In the genomic region with DNA sequence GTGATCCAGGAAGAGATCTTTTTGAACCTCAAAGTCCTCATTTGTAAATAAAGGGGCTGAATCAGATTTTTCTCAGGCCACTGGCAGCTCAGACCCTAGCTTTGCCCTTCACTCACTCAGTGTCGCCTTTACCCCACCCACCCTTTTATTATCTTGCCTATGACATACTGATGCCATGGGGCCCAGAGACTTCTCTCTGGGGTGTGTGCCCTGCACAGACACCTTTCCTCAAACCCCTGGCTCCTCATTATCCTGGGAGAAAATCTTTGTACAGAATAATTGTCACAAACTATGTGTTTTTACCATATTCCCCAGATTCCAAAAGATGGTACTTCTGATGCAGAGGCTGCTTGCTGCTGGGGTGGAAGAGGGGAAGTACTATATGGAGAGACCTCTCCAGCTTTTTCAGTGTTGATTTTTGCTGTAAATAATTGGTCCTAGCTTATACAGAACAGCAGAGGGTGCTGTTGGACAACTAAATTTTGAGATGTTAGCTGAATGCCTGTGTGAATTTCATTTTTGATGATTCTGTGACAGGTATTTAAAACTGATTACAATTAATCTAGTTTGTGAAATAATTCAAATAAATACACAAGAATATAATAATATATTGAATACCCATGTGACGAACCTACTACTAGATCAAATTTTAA, we compare ENCODE assay signal across 8 cellular contexts. TPM values are rescaled to one million over a fixed set of nuclear protein-coding genes. Genes with fewer than 3 reads are reported as not detected.
DNase-seq lines count a peak whose midpoint lies in the region; ATAC-seq and TF ChIP-seq lines count a peak whose summit lies in the region.

No MANE protein-coding gene starts in this region.

- ATAC-seq in GM21528 (IDR thresholded peaks at IDR 0.05; ENCODE audit: low FRiP score, unreplicated experiment): peak; percentile 60
- ATAC-seq in activated T-helper 17 cell treated with anti-CD3 and anti-CD28 coated beads, Interleukin-2, amount 50 U/mL, for 72 hours (replicated peaks): peak; percentile 35
- no peak for ATAC-seq in GM19397 (IDR thresholded peaks at IDR 0.05; ENCODE audit: unreplicated experiment)
- no peak for ATAC-seq in HG03439 (IDR thresholded peaks at IDR 0.05; ENCODE audit: unreplicated experiment)

- TF ChIP-seq CTCF in testis (IDR thresholded peaks at IDR 0.05): peak; percentile 33 to 57 (median 34)

- peaks cover 13% of the 10 kb centered on the region for H3K4me1 ChIP-seq in testis

- H3K4me3 Mint-ChIP-seq in activated T-helper 17 cell treated with anti-CD3 and anti-CD28 coated beads, Interleukin-2, amount 50 U/mL, for 72 hours: no peak overlapping the region

- H3K4me3 ChIP-seq in testis: no peak overlapping the region

- no peak overlapping the region for H3K27ac Mint-ChIP-seq in activated T-helper 17 cell treated with anti-CD3 and anti-CD28 coated beads, Interleukin-2, amount 50 U/mL, for 72 hours

- no peak for TF ChIP-seq POLR2A in testis (IDR thresholded peaks at IDR 0.05)

- no peaks in the 10 kb centered on the region for H3K36me3 ChIP-seq in testis (ENCODE audit: low read depth, missing control alignments)

- intact Hi-C loops in testis (cut with DNase I; ENCODE audit: low total_unique reads): no loop called here

- H3K4me1 Mint-ChIP-seq in activated T-helper 17 cell treated with anti-CD3 and anti-CD28 coated beads, Interleukin-2, amount 50 U/mL, for 72 hours: no peaks in the 10 kb centered on the region

- H3K27me3 ChIP-seq in testis: no peaks in the 10 kb centered on the region

- DNase-seq in DMS53 (lab: John Stamatoyannopoulos, UW) (peak; percentile 78), NCI-H2107 (lab: John Stamatoyannopoulos, UW) (peak; percentile 20), iPS-NIHi11 (ENCODE audit: low spot score) (peak; percentile 58), testis (no peak)

- H3K27ac ChIP-seq in testis: no peak overlapping the region

- H3K36me3 Mint-ChIP-seq in activated T-helper 17 cell treated with anti-CD3 and anti-CD28 coated beads, Interleukin-2, amount 50 U/mL, for 72 hours (ENCODE audit: low read depth): no peaks in the 10 kb centered on the region

- no peaks in the 10 kb centered on the region for H3K9me3 ChIP-seq in testis

- 41 to 49% methylated on average over 2 of the region's 2 CpGs for WGBS in testis, 2 donors

- H3K27me3 Mint-ChIP-seq in activated T-helper 17 cell treated with anti-CD3 and anti-CD28 coated beads, Interleukin-2, amount 50 U/mL, for 72 hours: peaks cover 10% of the 10 kb centered on the region

- H3K9me3 Mint-ChIP-seq in activated T-helper 17 cell treated with anti-CD3 and anti-CD28 coated beads, Interleukin-2, amount 50 U/mL, for 72 hours: no peaks in the 10 kb centered on the region

RNA-seq across cellular contexts. Expression of gene DCD, which starts 53.9 kb away (rescaled TPM):
- not detected for total RNA-seq in activated T-helper 17 cell treated with anti-CD3 and anti-CD28 coated beads, Interleukin-2, amount 50 U/mL, for 72 hours
- total RNA-seq in testis: not detected
- polyA plus RNA-seq in testis (ENCODE audit: insufficient read depth, low read depth, low replicate concordance): not detected

Comparison
In these comparisons a context has a peak if more than half of its experiments do, and no peak if none do; other contexts are left out.
1. ATAC-seq: peak in GM21528 (single experiment) and activated T-helper 17 cell treated with anti-CD3 and anti-CD28 coated beads, Interleukin-2, amount 50 U/mL, for 72 hours (single experiment); none in GM19397 (single experiment) and HG03439 (single experiment).